In the genomic region with DNA sequence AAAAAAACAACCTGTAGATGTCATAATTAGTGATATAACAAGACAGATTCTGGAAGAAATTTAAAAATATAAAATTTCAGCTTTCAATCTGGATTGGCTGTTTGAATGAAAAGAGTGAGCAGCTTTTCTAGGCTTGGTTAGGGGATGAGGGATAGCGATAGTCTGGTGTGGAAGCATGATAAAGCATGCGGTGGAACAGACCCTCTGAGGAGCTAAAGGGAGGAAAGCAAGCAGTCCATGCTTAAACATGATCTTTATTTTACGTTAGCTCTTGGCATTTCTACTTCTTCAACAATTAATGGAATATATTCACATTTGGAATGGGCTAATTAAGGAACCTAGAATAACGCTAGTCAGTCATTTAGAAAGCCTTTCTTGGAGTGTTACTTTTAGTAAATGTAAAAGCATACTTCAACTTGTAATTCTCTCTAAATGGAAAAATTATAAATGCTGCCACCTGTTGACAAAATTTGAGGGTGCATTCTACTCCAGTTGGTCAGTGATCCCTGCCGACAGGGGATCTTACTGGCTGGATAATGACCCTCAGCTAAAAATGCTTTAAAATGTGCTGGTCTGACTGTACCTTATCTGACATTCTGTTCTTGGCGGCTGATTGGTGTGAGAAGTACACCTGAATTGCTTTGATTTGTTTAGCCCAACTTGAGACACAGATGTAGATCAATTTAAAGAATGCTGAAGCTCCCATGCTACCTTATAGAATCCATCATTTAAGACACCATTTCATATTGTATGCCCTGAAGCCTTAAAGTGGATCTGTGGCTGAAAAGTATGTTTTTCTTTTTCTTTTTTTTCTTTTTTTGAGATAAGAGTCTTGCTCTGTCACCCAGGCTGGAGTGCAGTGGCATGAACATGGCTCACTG, we compare ENCODE assay signal across 8 cellular contexts.
DNase-seq lines count a peak whose midpoint lies in the region; ATAC-seq and TF ChIP-seq lines count a peak whose summit lies in the region.

No MANE protein-coding gene starts in this region.

- no peaks in the 10 kb centered on the region for H3K27me3 ChIP-seq in Panc1 (ENCODE audit: control insufficient read depth, insufficient read depth, low read length)

- in situ Hi-C loops in Panc1 (cut with HindIII; ENCODE audit: low pct_unique_long_range_greater_than_20kb, low sequenced_read_pairs) = no loop called here

- ATAC-seq in HG03342 (IDR thresholded peaks at IDR 0.05; ENCODE audit: unreplicated experiment) (peak; percentile 45), Panc1 (peak; percentile 77; the same call in 1 of the 2 replicates)
- no peak for ATAC-seq in stimulated activated naive CD8-positive, alpha-beta T cell treated with anti-CD3 and anti-CD28 coated beads, Interleukin-15, amount 100 ng/mL, for 72 hours

- peaks cover 2% of the 10 kb centered on the region for H3K4me1 Mint-ChIP-seq in endothelial cell (ENCODE audit: unreplicated experiment)
- peaks cover 20% of the 10 kb centered on the region for H3K4me1 Mint-ChIP-seq in stimulated activated naive CD8-positive, alpha-beta T cell treated with anti-CD3 and anti-CD28 coated beads, Interleukin-15, amount 100 ng/mL, for 72 hours

- intact Hi-C loops in Panc1 (cut with micrococcal nuclease; ENCODE audit: unreplicated experiment) = no loop called here

- H3K9me3 Mint-ChIP-seq in endothelial cell (ENCODE audit: unreplicated experiment) = no peaks in the 10 kb centered on the region
- H3K9me3 Mint-ChIP-seq in stimulated activated naive CD8-positive, alpha-beta T cell treated with anti-CD3 and anti-CD28 coated beads, Interleukin-15, amount 100 ng/mL, for 72 hours = no peaks in the 10 kb centered on the region

- H3K27me3 Mint-ChIP-seq in endothelial cell (ENCODE audit: unreplicated experiment) = peaks cover 2% of the 10 kb centered on the region
- no peaks in the 10 kb centered on the region for H3K27me3 Mint-ChIP-seq in stimulated activated naive CD8-positive, alpha-beta T cell treated with anti-CD3 and anti-CD28 coated beads, Interleukin-15, amount 100 ng/mL, for 72 hours

- H3K9me3 ChIP-seq in Panc1 (ENCODE audit: control insufficient read depth, insufficient read depth, low read depth, low read length) = no peaks in the 10 kb centered on the region

- peaks cover 4% of the 10 kb centered on the region for H3K36me3 Mint-ChIP-seq in endothelial cell (ENCODE audit: low read depth, unreplicated experiment)

- no peaks in the 10 kb centered on the region for H3K36me3 ChIP-seq in Panc1 (ENCODE audit: control insufficient read depth, insufficient read depth, low read length)

- peak; percentile 7 for DNase-seq in stimulated activated CD4-positive, alpha-beta T cell treated with anti-CD3 and anti-CD28 coated beads, Interleukin-4, amount 100 ng/mL, for 24 hours
- DNase-seq in stimulated activated CD4-positive, alpha-beta T cell treated with anti-CD3 and anti-CD28 coated beads, Interleukin-4, amount 100 ng/mL, for 4 hours = no peak
- peak; percentile 18 for DNase-seq in Panc1 (ENCODE audit: low read depth, low spot score)
- peak; percentile 44 for DNase-seq in endothelial cell (ENCODE audit: low spot score)
- DNase-seq in middle frontal gyrus (ENCODE audit: extremely low spot score, low spot score) = peak; percentile 44
- no peak for DNase-seq in stimulated activated naive CD8-positive, alpha-beta T cell treated with anti-CD3 and anti-CD28 coated beads, Interleukin-15, amount 100 ng/mL, for 72 hours
- DNase-seq in stimulated activated CD4-positive, alpha-beta T cell treated with anti-CD3 and anti-CD28 coated beads, Interleukin-1b, Interleukin-23, amount 100 ng/mL, for 48 hours = no peak

- no peak overlapping the region for H3K27ac Mint-ChIP-seq in endothelial cell (ENCODE audit: unreplicated experiment)
- no peak overlapping the region for H3K27ac Mint-ChIP-seq in stimulated activated naive CD8-positive, alpha-beta T cell treated with anti-CD3 and anti-CD28 coated beads, Interleukin-15, amount 100 ng/mL, for 72 hours

- H3K4me3 ChIP-seq in Panc1 (ENCODE audit: low read depth in 2 of 2, low read length in 2 of 2) = no peak overlapping the region

- H3K27ac ChIP-seq in Panc1 (ENCODE audit: low read length) = no peak overlapping the region

- peak; percentile 78 for TF ChIP-seq CTCF in Panc1 (IDR thresholded peaks at IDR 0.05)
- TF ChIP-seq CTCF in endothelial cell (IDR thresholded peaks at IDR 0.05; ENCODE audit: unreplicated experiment) = peak; percentile 67

- H3K4me3 Mint-ChIP-seq in endothelial cell (ENCODE audit: unreplicated experiment) = no peak overlapping the region
- H3K4me3 Mint-ChIP-seq in stimulated activated naive CD8-positive, alpha-beta T cell treated with anti-CD3 and anti-CD28 coated beads, Interleukin-15, amount 100 ng/mL, for 72 hours = no peak overlapping the region

- BruUV-seq in Panc1 (replicated peaks; lab: Mats Ljungman, UMichigan) = no TSS peak

- POLR2A ChIA-PET in Panc1 (lab: Charles Lee) = interaction anchor here (0.7 kb wide), 1 partner anchor 231 kb away, joined by 3 read pairs; no protein-coding TSS in a partner anchor

- CTCF ChIA-PET in Panc1 (lab: Charles Lee) = no interaction called here

- no peaks in the 10 kb centered on the region for H3K4me1 ChIP-seq in Panc1 (ENCODE audit: control insufficient read depth, insufficient read depth, low read length)

Comparison
In these comparisons a context has a peak if more than half of its experiments do, and no peak if none do; other contexts are left out.
1. DNase-seq: peak in stimulated activated CD4-positive, alpha-beta T cell treated with anti-CD3 and anti-CD28 coated beads, Interleukin-4, amount 100 ng/mL, for 24 hours (single experiment), Panc1 (single experiment), endothelial cell (single experiment) and middle frontal gyrus (single experiment); none in stimulated activated CD4-positive, alpha-beta T cell treated with anti-CD3 and anti-CD28 coated beads, Interleukin-4, amount 100 ng/mL, for 4 hours (0 of 2), stimulated activated naive CD8-positive, alpha-beta T cell treated with anti-CD3 and anti-CD28 coated beads, Interleukin-15, amount 100 ng/mL, for 72 hours (0 of 2) and stimulated activated CD4-positive, alpha-beta T cell treated with anti-CD3 and anti-CD28 coated beads, Interleukin-1b, Interleukin-23, amount 100 ng/mL, for 48 hours (single experiment).